21 cellular contexts compared by ENCODE assay signal in the genomic region with DNA sequence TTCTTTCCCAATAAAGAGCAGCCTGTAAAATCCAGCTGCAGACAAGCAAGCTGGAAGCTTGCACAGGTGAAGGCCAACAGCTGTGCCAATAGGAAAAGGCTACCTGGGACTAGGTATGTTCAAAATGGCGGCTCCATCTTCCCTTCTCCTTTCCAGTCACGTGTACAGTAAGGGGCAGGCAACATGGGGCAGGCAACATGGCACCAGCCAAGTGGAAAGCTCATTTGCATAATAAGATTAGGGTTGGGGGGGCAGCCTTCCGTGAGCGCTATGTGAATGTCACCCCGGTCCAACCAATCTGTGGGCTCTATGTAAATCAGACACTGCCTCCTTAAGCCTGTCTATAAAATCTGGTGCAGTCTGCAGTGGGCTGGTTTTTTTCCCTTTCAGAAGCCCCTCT. TPM values are rescaled to one million over a fixed set of nuclear protein-coding genes. Genes with fewer than 3 reads are reported as not detected.
A peak's percentile ranks its signal among the peaks of the same experiment; 100 is the strongest.
DNase-seq lines count a peak whose midpoint lies in the region; ATAC-seq and TF ChIP-seq lines count a peak whose summit lies in the region.
"Had no signal": no experiment of that assay in that cellular context is flagged by ENCODE, and none has a peak within 500 bp of the region (broad histone marks: within the 10 kb centered on the region; RNA-seq: fewer than 3 reads in every experiment).

No MANE protein-coding gene starts in this region.

- H3K27ac Mint-ChIP-seq in memory B cell: peak overlapping the region; percentile 64
- H3K27ac Mint-ChIP-seq: activated naive CD8-positive, alpha-beta T cell treated with anti-CD3 and anti-CD28 coated beads, Interleukin-2, amount 10 ng/mL, durations not matched to agents 7 days and 5 days; activated T-helper 1 cell treated with anti-CD3 and anti-CD28 coated beads, Interleukin-12 subunit alpha, Interleukin-12 subunit beta, Interleukin-2, Interleukin-4 antibody, amounts not matched to agents 30 ng/mL and 10 ng/mL and 1 ng/mL, durations not matched to agents 14 hours and 24 hours and 36 hours; natural killer cell treated with Interleukin-12 subunit alpha and Interleukin-12 subunit beta and Interleukin-15 and Interleukin-18, amount 100 ng/mL, for 72 hours; WTC11 had no signal

- H3K36me3 Mint-ChIP-seq in memory B cell: no peaks in the 10 kb centered on the region
- H3K36me3 Mint-ChIP-seq: activated naive CD8-positive, alpha-beta T cell treated with anti-CD3 and anti-CD28 coated beads, Interleukin-2, amount 10 ng/mL, durations not matched to agents 7 days and 5 days; natural killer cell treated with Interleukin-12 subunit alpha and Interleukin-12 subunit beta and Interleukin-15 and Interleukin-18, amount 100 ng/mL, for 72 hours had no signal

- no peak for TF ChIP-seq EP300 in Ishikawa (IDR thresholded peaks at IDR 0.05; ENCODE audit: borderline replicate concordance)

- H3K4me1 Mint-ChIP-seq in memory B cell: peaks cover 24% of the 10 kb centered on the region
- H3K4me1 Mint-ChIP-seq: activated naive CD8-positive, alpha-beta T cell treated with anti-CD3 and anti-CD28 coated beads, Interleukin-2, amount 10 ng/mL, durations not matched to agents 7 days and 5 days had no signal

- in situ Hi-C loops in G401 (cut with HindIII; ENCODE audit: low sequenced_read_pairs): no loop called here

- ATAC-seq in memory B cell (ENCODE audit: low read depth) (peak; percentile 100), GM21423 (IDR thresholded peaks at IDR 0.05; ENCODE audit: unreplicated experiment) (no peak)
- ATAC-seq: heart left ventricle; natural killer cell treated with Interleukin-12 subunit alpha and Interleukin-12 subunit beta and Interleukin-15 and Interleukin-18, amount 100 ng/mL, for 72 hours had no signal

- no peaks in the 10 kb centered on the region for H3K27me3 Mint-ChIP-seq in memory B cell

- peak overlapping the region; percentile 53 for H3K4me3 Mint-ChIP-seq in memory B cell
- H3K4me3 Mint-ChIP-seq: activated naive CD8-positive, alpha-beta T cell treated with anti-CD3 and anti-CD28 coated beads, Interleukin-2, amount 10 ng/mL, durations not matched to agents 7 days and 5 days; activated T-helper 1 cell treated with anti-CD3 and anti-CD28 coated beads, Interleukin-12 subunit alpha, Interleukin-12 subunit beta, Interleukin-2, Interleukin-4 antibody, amounts not matched to agents 30 ng/mL and 10 ng/mL and 1 ng/mL, durations not matched to agents 14 hours and 24 hours and 36 hours; natural killer cell treated with Interleukin-12 subunit alpha and Interleukin-12 subunit beta and Interleukin-15 and Interleukin-18, amount 100 ng/mL, for 72 hours; WTC11 had no signal

- DNase-seq in G401 (ENCODE audit: low spot score) (peak; percentile 4), OCI-M1 (lab: John Stamatoyannopoulos, UW) (peak; percentile 76), memory B cell (ENCODE audit: low spot score in 2 of 2) (peak; percentile 31 to 60), HuH-7.5 (ENCODE audit: low spot score) (no peak), DMS53 (lab: John Stamatoyannopoulos, UW) (no peak), NOMO-1 treated with dmso at 0.1 percent for 144 hours (lab: John Stamatoyannopoulos, UW; ENCODE audit: unreplicated experiment) (no peak)
- DNase-seq: activated naive CD8-positive, alpha-beta T cell treated with anti-CD3 and anti-CD28 coated beads, Interleukin-2, amount 10 ng/mL, durations not matched to agents 7 days and 5 days; Caco-2; effector CD8-positive, alpha-beta T cell; H7; heart left ventricle; NCI-H1694 treated with DMSO at 0.1 percent for 48 hours; NCI-H510A treated with DMSO at 0.1 percent for 48 hours; testis had no signal

- TF ChIP-seq RAD21 in Ishikawa (IDR thresholded peaks at IDR 0.05; ENCODE audit: low read depth): no peak

- no peaks in the 10 kb centered on the region for H3K9me3 Mint-ChIP-seq in memory B cell
- H3K9me3 Mint-ChIP-seq: activated naive CD8-positive, alpha-beta T cell treated with anti-CD3 and anti-CD28 coated beads, Interleukin-2, amount 10 ng/mL, durations not matched to agents 7 days and 5 days; activated T-helper 1 cell treated with anti-CD3 and anti-CD28 coated beads, Interleukin-12 subunit alpha, Interleukin-12 subunit beta, Interleukin-2, Interleukin-4 antibody, amounts not matched to agents 30 ng/mL and 10 ng/mL and 1 ng/mL, durations not matched to agents 14 hours and 24 hours and 36 hours; natural killer cell treated with Interleukin-12 subunit alpha and Interleukin-12 subunit beta and Interleukin-15 and Interleukin-18, amount 100 ng/mL, for 72 hours had no signal

TF ChIP-seq in Ishikawa, 13 proteins besides CTCF, POLR2A, EP300 and RAD21:
- TF ChIP-seq ZBTB7A (IDR thresholded peaks at IDR 0.05; ENCODE audit: low read depth): no peak
- TF ChIP-seq FOXM1 (IDR thresholded peaks at IDR 0.05; ENCODE audit: borderline replicate concordance, low read depth): no peak
- peak; percentile 87 for TF ChIP-seq YY1 (IDR thresholded peaks at IDR 0.05; ENCODE audit: low read depth)
- TF ChIP-seq TCF12 (IDR thresholded peaks at IDR 0.05; ENCODE audit: low read depth): no peak
- no peak for TF ChIP-seq TEAD4 (IDR thresholded peaks at IDR 0.05)
- no peak for TF ChIP-seq CEBPB (IDR thresholded peaks at IDR 0.05)
- no peak for TF ChIP-seq CREB1 (IDR thresholded peaks at IDR 0.05; ENCODE audit: low read depth)
- TF ChIP-seq, protein P1, sequence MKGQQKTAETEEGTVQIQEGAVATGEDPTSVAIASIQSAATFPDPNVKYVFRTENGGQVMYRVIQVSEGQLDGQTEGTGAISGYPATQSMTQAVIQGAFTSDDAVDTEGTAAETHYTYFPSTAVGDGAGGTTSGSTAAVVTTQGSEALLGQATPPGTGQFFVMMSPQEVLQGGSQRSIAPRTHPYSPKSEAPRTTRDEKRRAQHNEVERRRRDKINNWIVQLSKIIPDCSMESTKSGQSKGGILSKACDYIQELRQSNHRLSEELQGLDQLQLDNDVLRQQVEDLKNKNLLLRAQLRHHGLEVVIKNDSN (IDR thresholded peaks at IDR 0.05): peak; percentile 90
- TF ChIP-seq, protein P2, sequence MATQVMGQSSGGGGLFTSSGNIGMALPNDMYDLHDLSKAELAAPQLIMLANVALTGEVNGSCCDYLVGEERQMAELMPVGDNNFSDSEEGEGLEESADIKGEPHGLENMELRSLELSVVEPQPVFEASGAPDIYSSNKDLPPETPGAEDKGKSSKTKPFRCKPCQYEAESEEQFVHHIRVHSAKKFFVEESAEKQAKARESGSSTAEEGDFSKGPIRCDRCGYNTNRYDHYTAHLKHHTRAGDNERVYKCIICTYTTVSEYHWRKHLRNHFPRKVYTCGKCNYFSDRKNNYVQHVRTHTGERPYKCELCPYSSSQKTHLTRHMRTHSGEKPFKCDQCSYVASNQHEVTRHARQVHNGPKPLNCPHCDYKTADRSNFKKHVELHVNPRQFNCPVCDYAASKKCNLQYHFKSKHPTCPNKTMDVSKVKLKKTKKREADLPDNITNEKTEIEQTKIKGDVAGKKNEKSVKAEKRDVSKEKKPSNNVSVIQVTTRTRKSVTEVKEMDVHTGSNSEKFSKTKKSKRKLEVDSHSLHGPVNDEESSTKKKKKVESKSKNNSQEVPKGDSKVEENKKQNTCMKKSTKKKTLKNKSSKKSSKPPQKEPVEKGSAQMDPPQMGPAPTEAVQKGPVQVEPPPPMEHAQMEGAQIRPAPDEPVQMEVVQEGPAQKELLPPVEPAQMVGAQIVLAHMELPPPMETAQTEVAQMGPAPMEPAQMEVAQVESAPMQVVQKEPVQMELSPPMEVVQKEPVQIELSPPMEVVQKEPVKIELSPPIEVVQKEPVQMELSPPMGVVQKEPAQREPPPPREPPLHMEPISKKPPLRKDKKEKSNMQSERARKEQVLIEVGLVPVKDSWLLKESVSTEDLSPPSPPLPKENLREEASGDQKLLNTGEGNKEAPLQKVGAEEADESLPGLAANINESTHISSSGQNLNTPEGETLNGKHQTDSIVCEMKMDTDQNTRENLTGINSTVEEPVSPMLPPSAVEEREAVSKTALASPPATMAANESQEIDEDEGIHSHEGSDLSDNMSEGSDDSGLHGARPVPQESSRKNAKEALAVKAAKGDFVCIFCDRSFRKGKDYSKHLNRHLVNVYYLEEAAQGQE (IDR thresholded peaks at IDR 0.05; ENCODE audit: low read depth): no peak
- TF ChIP-seq, protein P3, sequence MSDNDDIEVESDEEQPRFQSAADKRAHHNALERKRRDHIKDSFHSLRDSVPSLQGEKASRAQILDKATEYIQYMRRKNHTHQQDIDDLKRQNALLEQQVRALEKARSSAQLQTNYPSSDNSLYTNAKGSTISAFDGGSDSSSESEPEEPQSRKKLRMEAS (IDR thresholded peaks at IDR 0.05): 0 out of 2 replicates have a peak, but pooled peaks have one; percentile 26
- no peak for TF ChIP-seq EGR1 (IDR thresholded peaks at IDR 0.05)
- TF ChIP-seq NFIC (IDR thresholded peaks at IDR 0.05): no peak

RNA-seq across cellular contexts. Expression of a gene that starts 31.3 kb away (rescaled TPM):
- total RNA-seq in G401 (2014; rRNA removed; shearing (Covaris generic)): not detected in 2 replicates
- total RNA-seq: activated naive CD8-positive, alpha-beta T cell treated with anti-CD3 and anti-CD28 coated beads, Interleukin-2, amount 10 ng/mL, durations not matched to agents 7 days and 5 days; activated T-helper 1 cell treated with anti-CD3 and anti-CD28 coated beads, Interleukin-12 subunit alpha, Interleukin-12 subunit beta, Interleukin-2, Interleukin-4 antibody, amounts not matched to agents 30 ng/mL and 10 ng/mL and 1 ng/mL, durations not matched to agents 14 hours and 24 hours and 36 hours; Caco-2; LHCN-M2; lung microvascular endothelial cell had no signal

RNA-seq across cellular contexts. Expression of a gene that starts 43.7 kb away (rescaled TPM):
- 30.6 and 35.9 TPM in 2 replicates for total RNA-seq in G401 (2014; rRNA removed; shearing (Covaris generic))

Comparison
In these comparisons a context has a peak if more than half of its experiments do, and no peak if none do; other contexts are left out.
1. DNase-seq: peak in G401 (single experiment), OCI-M1 (single experiment) and memory B cell (2 of 2); none in HuH-7.5 (single experiment), DMS53 (single experiment) and NOMO-1 treated with dmso at 0.1 percent for 144 hours (single experiment).